Comparison of ENCODE assay signal across 14 cellular contexts in the genomic region with DNA sequence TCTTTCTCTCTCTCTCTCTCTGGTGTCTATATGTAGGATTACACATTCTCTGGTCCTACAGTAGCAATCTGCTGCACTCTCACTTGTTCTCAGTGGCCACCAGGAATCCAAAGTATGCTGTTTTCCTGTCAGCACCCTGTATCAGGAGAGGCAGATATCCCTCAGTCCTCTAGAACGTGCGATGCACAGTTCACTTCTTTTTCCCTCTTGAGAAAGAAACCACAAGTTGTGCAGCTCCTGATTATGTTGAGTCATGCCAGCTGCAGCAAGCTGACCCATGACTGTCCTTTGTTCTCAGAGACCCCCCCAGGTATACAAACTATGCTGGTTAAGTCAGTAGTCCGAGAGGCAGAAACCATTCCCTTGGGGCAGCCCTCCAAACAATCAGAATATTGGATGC.
A peak's percentile ranks its signal among the peaks of the same experiment; 100 is the strongest.
DNase-seq lines count a peak whose midpoint lies in the region; ATAC-seq and TF ChIP-seq lines count a peak whose summit lies in the region.
"Had no signal": no experiment of that assay in that cellular context is flagged by ENCODE, and none has a peak within 500 bp of the region (broad histone marks: within the 10 kb centered on the region; RNA-seq: fewer than 3 reads in every experiment).

No MANE protein-coding gene starts in this region.

- no peak overlapping the region for H3K4me3 ChIP-seq in foreskin fibroblast (ENCODE audit: low read depth in 1 of 2, low read length in 2 of 2)
- H3K4me3 ChIP-seq: GM12878, upper lobe of left lung had no signal

- no peak for TF ChIP-seq CTCF in AG09319 (IDR thresholded peaks at IDR 0.05; ENCODE audit: low read depth, low read length)
- TF ChIP-seq CTCF in foreskin fibroblast (IDR thresholded peaks at IDR 0.05; ENCODE audit: low read depth, low read length): no peak

- DNase-seq in AG09319 (ENCODE audit: extremely low read depth, low read depth): peak; percentile 7
- DNase-seq in GM03348 (ENCODE audit: low spot score): peak; percentile 37
- peak; percentile 6 for DNase-seq in SW480 (ENCODE audit: low spot score)
- peak; percentile 97 for DNase-seq in glomerular visceral epithelial cell (ENCODE audit: extremely low spot score)
- no peak for DNase-seq in foreskin fibroblast
- DNase-seq in NCI-H187 (lab: John Stamatoyannopoulos, UW): no peak
- DNase-seq: activated CD4-positive, alpha-beta T cell treated with anti-CD3 and anti-CD28 coated beads, Interleukin-2, amount 50 U/mL, for 48 hours; CD4-positive, CD25-positive, alpha-beta regulatory T cell; NCI-H446; retina; upper lobe of left lung had no signal

- ATAC-seq in HG02588 (IDR thresholded peaks at IDR 0.05; ENCODE audit: unreplicated experiment): no peak
- ATAC-seq in GM18861 (IDR thresholded peaks at IDR 0.05; ENCODE audit: unreplicated experiment): no peak
- ATAC-seq: GM12878 had no signal

Comparison
In these comparisons a context has a peak if more than half of its experiments do, and no peak if none do; other contexts are left out.
1. DNase-seq: peak in AG09319 (single experiment), GM03348 (single experiment), SW480 (single experiment) and glomerular visceral epithelial cell (single experiment); none in foreskin fibroblast (0 of 2) and NCI-H187 (0 of 2).